Comparison of ENCODE assay signal across 5 cellular contexts in genomic region chr1:61563611-61564010, GRCh38.
"Had no signal": no experiment of that assay in that cellular context is flagged by ENCODE, and none has a peak within 500 bp of the region (broad histone marks: within the 10 kb centered on the region; RNA-seq: fewer than 3 reads in every experiment).

No MANE protein-coding gene starts in this region.

- DNase-seq: IMR-90, KBM-7, KG1 had no signal

- ATAC-seq: HepG2, K562 had no signal
